In the genomic region with DNA sequence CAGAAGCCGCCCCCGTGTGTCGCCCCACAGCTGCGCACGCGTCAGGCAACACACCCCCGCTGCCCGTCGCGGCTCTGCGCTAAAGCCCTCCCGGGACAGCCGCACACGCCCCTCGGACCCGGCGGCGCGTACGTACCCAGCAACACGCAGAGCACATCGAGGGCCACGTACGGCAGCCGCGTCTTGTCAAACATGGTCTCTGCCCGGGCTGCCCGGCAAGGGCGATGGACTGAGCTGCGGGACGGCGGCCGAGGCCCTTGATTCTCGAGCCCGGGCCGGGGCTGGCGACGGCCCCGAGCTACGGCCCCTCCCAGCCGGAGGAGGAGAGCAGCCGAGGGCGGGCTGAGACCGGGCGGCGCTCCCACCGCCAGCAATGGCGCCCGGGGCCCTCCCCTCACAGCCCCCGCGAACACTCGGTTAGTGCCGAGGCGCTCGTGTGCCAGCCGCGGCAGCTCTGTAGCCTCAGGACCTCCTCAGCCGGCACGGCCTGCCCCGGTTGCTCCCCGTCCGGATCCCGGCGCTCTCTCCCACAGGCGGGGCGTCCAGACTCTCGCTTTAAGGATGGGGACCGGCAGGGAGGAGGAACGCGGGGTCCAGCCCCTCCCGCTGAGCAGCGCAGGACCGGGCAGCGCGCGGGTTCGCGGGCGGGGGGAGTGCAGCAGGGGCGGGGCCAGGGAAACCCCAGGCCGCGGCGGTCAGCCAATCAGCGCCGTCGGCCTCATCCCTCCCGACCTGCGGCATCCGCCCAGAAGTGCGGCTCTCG, we compare ENCODE assay signal across 8 cellular contexts. TPM values are rescaled to one million over a fixed set of nuclear protein-coding genes. Genes with fewer than 3 reads are reported as not detected.
DNase-seq lines count a peak whose midpoint lies in the region; ATAC-seq and TF ChIP-seq lines count a peak whose summit lies in the region.

Gene PLPP1 (minus strand): TSS at position 529 of the 763 bp plus-strand sequence. CDS start 335 bp downstream, at position 194.

- TF ChIP-seq CTCF in AG04450 (IDR thresholded peaks at IDR 0.05; ENCODE audit: low read depth, low read length): no peak
- no peak for TF ChIP-seq CTCF in kidney epithelial cell (IDR thresholded peaks at IDR 0.05; ENCODE audit: insufficient read depth, low read length, poor library complexity, severe bottlenecking)

- no peaks in the 10 kb centered on the region; the same call in 1 of the 2 replicates for H3K9me3 ChIP-seq in AG04450 (ENCODE audit: control insufficient read depth, insufficient read depth, low read length)

- DNase-seq in AG04450 (ENCODE audit: low read depth, low spot score): peak; percentile 62
- peak; percentile 84 for DNase-seq in NCI-H226
- peak; percentile 67 to 81 for DNase-seq in activated CD4-positive, alpha-beta T cell treated with anti-CD3 and anti-CD28 coated beads for 24 hours (ENCODE audit: low read depth in 2 of 2)
- DNase-seq in cerebellum (ENCODE audit: low spot score): peak; percentile 96
- no peak for DNase-seq in kidney epithelial cell (ENCODE audit: low read depth)
- peak; percentile 61 to 78 for DNase-seq in stimulated activated CD4-positive, alpha-beta T cell treated with anti-CD3 and anti-CD28 coated beads, Interleukin-15, amount 100 ng/mL, for 48 hours (ENCODE audit: low read depth in 2 of 2)

- CTCF ChIA-PET in AG04450 (lab: Charles Lee): interaction anchor here (0.8 to 1.4 kb wide), 2 partner anchors 9 to 157 kb away, joined by 3 read pairs; no protein-coding TSS in a partner anchor

- H3K27ac ChIP-seq in AG04450 (ENCODE audit: low read depth, low read length): peak within 1 kb of the TSS; percentile 78

- H3K4me3 ChIP-seq in AG04450 (ENCODE audit: low read depth, low read length) (peak within 1 kb of the TSS; percentile 81), kidney epithelial cell (ENCODE audit: low read depth, low read length) (peak within 1 kb of the TSS; percentile 88)

- H3K27me3 ChIP-seq in AG04450 (ENCODE audit: control insufficient read depth, insufficient read depth, low read length): no peaks in the 10 kb centered on the region
- no peaks in the 10 kb centered on the region for H3K27me3 ChIP-seq in kidney epithelial cell (ENCODE audit: control insufficient read depth, insufficient read depth, low read length)

- POLR2A ChIA-PET in AG04450 (lab: Yijun Ruan, JAX): interaction anchor here (0.5 to 0.6 kb wide), 2 partner anchors 10 to 1603 kb away, joined by 3 to 5 read pairs; no protein-coding TSS in a partner anchor

- peak; percentile 82 for ATAC-seq in GM18867 (IDR thresholded peaks at IDR 0.05; ENCODE audit: unreplicated experiment)
- ATAC-seq in HG03097 (IDR thresholded peaks at IDR 0.05; ENCODE audit: low FRiP score, unreplicated experiment): peak; percentile 70

- no peaks in the 10 kb centered on the region for H3K36me3 ChIP-seq in kidney epithelial cell (ENCODE audit: control insufficient read depth, insufficient read depth, low read length)

RNA-seq across cellular contexts. Expression of gene PLPP1, which starts in this region (rescaled TPM):
- 43.7 and 54.9 TPM in 2 replicates for polyA plus RNA-seq in AG04450 (2011; rRNA removed)
- 16.6 and 22.8 TPM in 2 replicates for polyA minus RNA-seq in AG04450 (2011; rRNA and poly(A)+ RNA removed)
- total RNA-seq in cerebellum (30.6 TPM), kidney epithelial cell (26.6 and 28.8 TPM in 2 replicates)
